ENCODE assay signal across 8 cellular contexts in genomic region chr4:101418055-101418454, GRCh38.
DNase-seq lines count a peak whose midpoint lies in the region; ATAC-seq and TF ChIP-seq lines count a peak whose summit lies in the region.

No MANE protein-coding gene starts in this region.

- peak overlapping the region; percentile 2 for H3K4me3 ChIP-seq in naive thymus-derived CD4-positive, alpha-beta T cell (ENCODE audit: low read length)
- H3K4me3 ChIP-seq in Caco-2 (ENCODE audit: low read depth, low read length): no peak overlapping the region
- no peak overlapping the region for H3K4me3 ChIP-seq in WERI-Rb-1 (ENCODE audit: low read depth, low read length)

- POLR2A ChIA-PET in naive thymus-derived CD4-positive, alpha-beta T cell (lab: Charles Lee): no interaction called here
- POLR2A ChIA-PET in Caco-2 (lab: Charles Lee): no interaction called here

- peaks cover 32 to 59% (median 42%) of the 10 kb centered on the region in 5 donors for H3K27me3 Mint-ChIP-seq in naive thymus-derived CD4-positive, alpha-beta T cell
- no peaks in the 10 kb centered on the region for H3K27me3 Mint-ChIP-seq in Caco-2 (ENCODE audit: insufficient read depth, unreplicated experiment)

- DNase-seq in naive thymus-derived CD4-positive, alpha-beta T cell: peak in 8 of 9 donors; percentile 40 to 78 (median 70)
- DNase-seq in Caco-2 (no peak), NCI-H1048 (lab: John Stamatoyannopoulos, UW) (no peak), WERI-Rb-1 (no peak), NCI-H2029 (lab: John Stamatoyannopoulos, UW) (no peak)

- peaks cover 0 to 16% of the 10 kb centered on the region in 2 donors for H3K27me3 ChIP-seq in naive thymus-derived CD4-positive, alpha-beta T cell (ENCODE audit: control insufficient read depth in 2 of 2, insufficient read depth in 2 of 2, low read length in 2 of 2)
- H3K27me3 ChIP-seq in Caco-2 (replicated peaks; ENCODE audit: control insufficient read depth, insufficient read depth, low read length): no peaks in the 10 kb centered on the region
- no peaks in the 10 kb centered on the region for H3K27me3 ChIP-seq in WERI-Rb-1 (ENCODE audit: insufficient read depth, low read depth, severe bottlenecking)

- TF ChIP-seq CTCF in Caco-2 (IDR thresholded peaks at IDR 0.05; ENCODE audit: insufficient read depth in 1 of 2, low read depth in 1 of 2, low read length in 1 of 2, severe bottlenecking in 1 of 2, unreplicated experiment in 1 of 2): no peak
- TF ChIP-seq CTCF in WERI-Rb-1 (IDR thresholded peaks at IDR 0.05; ENCODE audit: low read depth, low read length): no peak

- peaks cover 0 to 7% (median 0%) of the 10 kb centered on the region in 3 experiments for H3K9me3 ChIP-seq in naive thymus-derived CD4-positive, alpha-beta T cell (ENCODE audit: control insufficient read depth in 2 of 3, low read length in 3 of 3)
- H3K9me3 ChIP-seq in Caco-2 (no peaks in the 10 kb centered on the region), WERI-Rb-1 (ENCODE audit: severe bottlenecking) (no peaks in the 10 kb centered on the region)

- peaks cover 26 to 54% (median 41%) of the 10 kb centered on the region in 7 donors for H3K4me1 Mint-ChIP-seq in naive thymus-derived CD4-positive, alpha-beta T cell
- no peaks in the 10 kb centered on the region for H3K4me1 Mint-ChIP-seq in Caco-2 (ENCODE audit: low read depth, unreplicated experiment)

- BruUV-seq in Caco-2 (replicated peaks; lab: Mats Ljungman, UMichigan): no TSS peak

- CTCF ChIA-PET in naive thymus-derived CD4-positive, alpha-beta T cell (lab: Charles Lee): interaction anchor here (0.6 to 1.4 kb wide), 2 partner anchors 70 to 91 kb away, joined by 3 to 5 read pairs; partner anchors contain the start of gene PPP3CA
- CTCF ChIA-PET in Caco-2 (lab: Charles Lee): no interaction called here

- H3K4me3 Mint-ChIP-seq in naive thymus-derived CD4-positive, alpha-beta T cell: peak overlapping the region; percentile 42 to 79 (median 64)
- H3K4me3 Mint-ChIP-seq in Caco-2 (ENCODE audit: unreplicated experiment): no peak overlapping the region

- intact Hi-C loops in naive thymus-derived CD4-positive, alpha-beta T cell (cut with micrococcal nuclease): loop anchor here (1.0 to 10.0 kb wide), 12 partner anchors 18 to 1471 kb away; partner anchors contain the start of genes PPP3CA (in 2 of the 2), DNAJB14 (in 1 of the 2) and SLC39A8 (in 1 of the 2)
- intact Hi-C loops in Caco-2 (cut with micrococcal nuclease; ENCODE audit: unreplicated experiment): loop anchor here (5.0 kb wide), 1 partner anchor 71 kb away; the partner anchor contains the start of gene PPP3CA

- H3K27ac Mint-ChIP-seq in naive thymus-derived CD4-positive, alpha-beta T cell: peak overlapping the region in 4 of 9 donors; percentile 1 to 82 (median 44)
- no peak overlapping the region for H3K27ac Mint-ChIP-seq in Caco-2 (ENCODE audit: unreplicated experiment)

- peaks cover 0 to 10% (median 0%) of the 10 kb centered on the region in 5 donors for H3K36me3 Mint-ChIP-seq in naive thymus-derived CD4-positive, alpha-beta T cell
- H3K36me3 Mint-ChIP-seq in Caco-2 (ENCODE audit: insufficient read depth, unreplicated experiment): no peaks in the 10 kb centered on the region

- peaks cover 33 to 36% of the 10 kb centered on the region in 2 donors for H3K4me1 ChIP-seq in naive thymus-derived CD4-positive, alpha-beta T cell (ENCODE audit: control insufficient read depth in 2 of 2, insufficient read depth in 2 of 2, low read length in 2 of 2)
- no peaks in the 10 kb centered on the region for H3K4me1 ChIP-seq in Caco-2

- ATAC-seq in GM19043 (IDR thresholded peaks at IDR 0.05; ENCODE audit: low read depth, unreplicated experiment): peak; percentile 68
- peak; percentile 69 for ATAC-seq in HG03103 (IDR thresholded peaks at IDR 0.05; ENCODE audit: low read depth, unreplicated experiment)
- peak; percentile 86 for ATAC-seq in activated CD4-positive, CD25-positive, alpha-beta regulatory T cell treated with anti-CD3 and anti-CD28 coated beads, Interleukin-2, amount 50 U/mL, for 24 hours
- peak; percentile 90 for ATAC-seq in naive thymus-derived CD4-positive, alpha-beta T cell

- H3K9me3 Mint-ChIP-seq in naive thymus-derived CD4-positive, alpha-beta T cell: peaks cover 0 to 8% (median 0%) of the 10 kb centered on the region in 11 donors
- peaks cover 8% of the 10 kb centered on the region for H3K9me3 Mint-ChIP-seq in Caco-2 (ENCODE audit: unreplicated experiment)

- H3K27ac ChIP-seq in naive thymus-derived CD4-positive, alpha-beta T cell (ENCODE audit: low read depth, low read length): no peak overlapping the region
- no peak overlapping the region for H3K27ac ChIP-seq in WERI-Rb-1

- no peaks in the 10 kb centered on the region for H3K36me3 ChIP-seq in naive thymus-derived CD4-positive, alpha-beta T cell (ENCODE audit: control insufficient read depth in 2 of 3, insufficient read depth in 3 of 3, low read length in 3 of 3)
- H3K36me3 ChIP-seq in Caco-2 (ENCODE audit: control insufficient read depth, insufficient read depth, low read length) (no peaks in the 10 kb centered on the region), WERI-Rb-1 (no peaks in the 10 kb centered on the region)

Comparison
In these comparisons a context has a peak if more than half of its experiments do, and no peak if none do; other contexts are left out.
1. DNase-seq: peak in naive thymus-derived CD4-positive, alpha-beta T cell (8 of 9); none in Caco-2 (0 of 2), NCI-H1048 (single experiment), WERI-Rb-1 (single experiment) and NCI-H2029 (single experiment).
2. Peak in every context shown above with its lines, with median percentiles within 50 percentile points of each other: ATAC-seq.